Comparison of ENCODE assay signal across 8 cellular contexts in the genomic region with DNA sequence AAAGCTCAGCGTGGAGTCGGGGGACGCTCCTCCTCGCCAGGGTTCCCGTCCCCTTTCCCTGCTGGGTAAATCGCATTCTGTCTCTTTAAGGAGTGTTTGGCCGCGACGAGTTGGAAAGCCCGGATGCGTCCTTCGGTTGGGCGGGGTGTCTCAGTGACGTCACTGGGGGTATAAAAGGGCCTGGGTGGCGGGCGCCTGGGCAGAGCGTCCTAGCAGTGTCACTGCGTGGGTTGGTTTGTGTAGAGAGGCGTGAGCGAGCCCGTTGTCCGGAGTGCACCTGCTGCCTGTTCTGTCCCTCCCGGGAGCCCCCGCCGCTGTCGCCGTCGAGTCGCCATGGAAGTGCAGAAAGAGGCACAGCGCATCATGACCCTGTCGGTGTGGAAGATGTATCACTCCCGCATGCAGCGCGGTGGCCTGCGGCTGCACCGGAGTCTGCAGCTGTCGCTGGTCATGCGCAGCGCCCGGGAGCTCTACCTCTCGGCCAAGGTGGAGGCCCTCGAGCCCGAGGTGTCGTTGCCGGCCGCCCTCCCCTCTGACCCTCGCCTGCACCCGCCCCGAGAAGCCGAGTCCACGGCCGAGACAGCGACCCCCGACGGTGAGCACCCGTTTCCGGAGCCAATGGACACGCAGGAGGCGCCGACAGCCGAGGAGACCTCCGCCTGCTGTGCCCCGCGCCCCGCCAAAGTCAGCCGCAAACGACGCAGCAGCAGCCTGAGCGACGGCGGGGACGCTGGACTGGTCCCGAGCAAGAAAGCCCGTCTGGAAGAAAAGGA. TPM values are rescaled to one million over a fixed set of nuclear protein-coding genes. Genes with fewer than 3 reads are reported as not detected.
DNase-seq lines count a peak whose midpoint lies in the region; ATAC-seq, FAIRE-seq and TF ChIP-seq lines count a peak whose summit lies in the region.

No MANE protein-coding gene starts in this region.

- H3K9ac ChIP-seq in iPS-20b (ENCODE audit: low read depth, low read length): peak overlapping the region; percentile 100
- H3K9ac ChIP-seq in skeletal muscle tissue (ENCODE audit: low read depth in 1 of 3, low read length in 3 of 3): peak overlapping the region; percentile 84 to 95 (median 95)

- H3K36me3 ChIP-seq in WERI-Rb-1: peaks cover 11% of the 10 kb centered on the region
- H3K36me3 ChIP-seq in iPS-20b (ENCODE audit: insufficient read depth, low read depth, low read length): peaks cover 7% of the 10 kb centered on the region; the same call in 1 of the 2 replicates
- peaks cover 0 to 3% (median 0%) of the 10 kb centered on the region in 3 donors for H3K36me3 ChIP-seq in skeletal muscle tissue (ENCODE audit: control insufficient read depth in 3 of 3, insufficient read depth in 3 of 3, low read length in 3 of 3)

- H3K4me3 ChIP-seq in WERI-Rb-1 (ENCODE audit: low read depth, low read length): peak overlapping the region; percentile 86
- H3K4me3 ChIP-seq in iPS-20b (ENCODE audit: low read length): peak overlapping the region; percentile 98
- peak overlapping the region; percentile 75 to 94 (median 89) for H3K4me3 ChIP-seq in skeletal muscle tissue (ENCODE audit: low read length in 3 of 3)

- peak; percentile 25 for ATAC-seq in HG03097 (IDR thresholded peaks at IDR 0.05; ENCODE audit: low FRiP score, unreplicated experiment)
- no peak for ATAC-seq in GM21423 (IDR thresholded peaks at IDR 0.05; ENCODE audit: unreplicated experiment)

- H3K27me3 ChIP-seq in WERI-Rb-1 (ENCODE audit: insufficient read depth, low read depth, severe bottlenecking) (no peaks in the 10 kb centered on the region), iPS-20b (ENCODE audit: insufficient read depth, low read length) (no peaks in the 10 kb centered on the region), skeletal muscle tissue (ENCODE audit: control insufficient read depth in 3 of 3, insufficient read depth in 3 of 3, low read length in 3 of 3) (peaks cover 0 to 20% (median 4%) of the 10 kb centered on the region in 3 donors)

- H3K27ac ChIP-seq in WERI-Rb-1 (peak overlapping the region; percentile 98), iPS-20b (ENCODE audit: low read length) (peak overlapping the region; percentile 86), skeletal muscle tissue (ENCODE audit: low read depth, low read length) (peak overlapping the region; percentile 100)

- H3K4me1 ChIP-seq in iPS-20b (ENCODE audit: insufficient read depth, low read length): peaks cover 5% of the 10 kb centered on the region; the same call in 1 of the 2 replicates
- peaks cover 34 to 60% (median 41%) of the 10 kb centered on the region in 3 donors for H3K4me1 ChIP-seq in skeletal muscle tissue (ENCODE audit: control insufficient read depth in 3 of 3, insufficient read depth in 3 of 3, low read length in 3 of 3)

- FAIRE-seq in GM12892 (lab: Jason Lieb, UNC): peak; percentile 87

- TF ChIP-seq POLR2A in GM12892 (IDR thresholded peaks at IDR 0.05; ENCODE audit: low read depth, low read length): peak; percentile 100

- no peak; the same call in 1 of the 2 replicates for TF ChIP-seq CTCF in WERI-Rb-1 (IDR thresholded peaks at IDR 0.05; ENCODE audit: low read depth, low read length)

- peak; percentile 76 for DNase-seq in GM12892 (ENCODE audit: insufficient read length)
- peak; percentile 94 for DNase-seq in NCI-H2227 (lab: John Stamatoyannopoulos, UW; ENCODE audit: unreplicated experiment)
- peak; percentile 96 for DNase-seq in WERI-Rb-1
- peak; percentile 62 to 95 for DNase-seq in T47D (ENCODE audit: low read depth in 1 of 2, low spot score in 1 of 2)

- in situ Hi-C loops in T47D (cut with HindIII; ENCODE audit: low pct_unique_long_range_greater_than_20kb, low sequenced_read_pairs): no loop called here

- H3K9me3 ChIP-seq in WERI-Rb-1 (ENCODE audit: severe bottlenecking): no peaks in the 10 kb centered on the region
- no peaks in the 10 kb centered on the region for H3K9me3 ChIP-seq in iPS-20b (ENCODE audit: insufficient read depth, low read depth, low read length)
- H3K9me3 ChIP-seq in skeletal muscle tissue (ENCODE audit: control insufficient read depth in 3 of 3, low read length in 3 of 3): no peaks in the 10 kb centered on the region

RNA-seq across cellular contexts. Expression of a gene that starts 2.8 kb away (rescaled TPM):
- 33.5 TPM for polyA plus RNA-seq in GM12892 (2012; ENCODE audit: missing spikeins)
- total RNA-seq in skeletal muscle tissue: 23.5 TPM

RNA-seq across cellular contexts. Expression of a gene that starts 2.9 kb away (rescaled TPM):
- 31.0 TPM for polyA plus RNA-seq in GM12892 (2012; ENCODE audit: missing spikeins)
- 24.5 TPM for total RNA-seq in skeletal muscle tissue

RNA-seq across cellular contexts. Expression of a gene that starts 35.0 kb away (rescaled TPM):
- 8.5 TPM for polyA plus RNA-seq in GM12892 (2012; ENCODE audit: missing spikeins)
- 10.4 TPM for total RNA-seq in skeletal muscle tissue

RNA-seq across cellular contexts. Expression of a gene that starts 36.5 kb away (rescaled TPM):
- 39.1 TPM for polyA plus RNA-seq in GM12892 (2012; ENCODE audit: missing spikeins)
- total RNA-seq in skeletal muscle tissue: 13.0 TPM

RNA-seq across cellular contexts. Expression of a gene that starts 50.4 kb away (rescaled TPM):
- 1.2 TPM for polyA plus RNA-seq in GM12892 (2012; ENCODE audit: missing spikeins)
- total RNA-seq in skeletal muscle tissue: 13.6 TPM
